Comparison of ENCODE assay signal across 12 cellular contexts in the genomic region with DNA sequence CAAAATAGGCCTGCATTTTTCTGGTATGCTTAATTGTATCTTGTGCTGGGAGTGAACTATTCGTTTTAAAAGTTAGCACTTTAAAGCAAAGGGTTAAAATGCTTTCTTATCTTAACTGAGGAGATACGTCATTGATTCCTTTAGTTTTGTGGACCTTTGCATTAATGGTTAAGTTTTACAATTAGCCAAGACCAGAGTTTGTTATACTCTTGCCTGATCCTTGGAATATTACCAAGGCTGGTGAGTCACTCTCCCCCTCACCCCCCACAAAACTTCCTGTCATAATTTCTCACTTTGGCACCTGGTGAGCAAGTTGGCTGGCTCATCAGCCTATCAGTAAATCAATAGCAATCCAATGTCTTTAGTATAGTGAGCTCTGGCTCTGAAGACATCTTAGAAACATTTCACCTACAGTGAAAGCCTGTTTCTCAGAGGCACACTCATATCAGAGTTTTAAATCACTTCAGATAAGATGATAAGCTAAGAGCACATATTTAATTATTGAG. TPM values are rescaled to one million over a fixed set of nuclear protein-coding genes. Genes with fewer than 3 reads are reported as not detected.
DNase-seq lines count a peak whose midpoint lies in the region; ATAC-seq, FAIRE-seq and TF ChIP-seq lines count a peak whose summit lies in the region.
"Had no signal": no experiment of that assay in that cellular context is flagged by ENCODE, and none has a peak within 500 bp of the region (broad histone marks: within the 10 kb centered on the region; RNA-seq: fewer than 3 reads in every experiment).

No MANE protein-coding gene starts in this region.

- H3K4me3 ChIP-seq in breast epithelium = no peak overlapping the region
- H3K4me3 ChIP-seq in astrocyte (ENCODE audit: insufficient read depth, low read depth, low read length) = no peak overlapping the region
- H3K4me3 ChIP-seq in keratinocyte (ENCODE audit: control insufficient read depth in 2 of 3, extremely low read depth in 1 of 3, insufficient read depth in 2 of 3, low read depth in 1 of 3, low read length in 3 of 3) = no peak overlapping the region
- no peak overlapping the region for H3K4me3 ChIP-seq in tibial nerve
- H3K4me3 ChIP-seq: GM23338, sigmoid colon had no signal

- H3K4me1 ChIP-seq in breast epithelium = no peaks in the 10 kb centered on the region
- peaks cover 46% of the 10 kb centered on the region for H3K4me1 ChIP-seq in astrocyte (ENCODE audit: insufficient read depth, low read length)
- H3K4me1 ChIP-seq in keratinocyte (ENCODE audit: control insufficient read depth, extremely low read depth, insufficient read depth, low read length) = peaks cover 27% of the 10 kb centered on the region
- H3K4me1 ChIP-seq in tibial nerve = peaks cover 0 to 19% (median 0%) of the 10 kb centered on the region in 4 donors

- H3K36me3 Mint-ChIP-seq in MCF 10A (ENCODE audit: insufficient read depth, unreplicated experiment) (no peaks in the 10 kb centered on the region), astrocyte (ENCODE audit: low read depth, unreplicated experiment) (no peaks in the 10 kb centered on the region)

- H3K4me1 Mint-ChIP-seq in MCF 10A (ENCODE audit: insufficient read depth, unreplicated experiment) (peaks cover 20% of the 10 kb centered on the region), astrocyte (ENCODE audit: low read depth, unreplicated experiment) (peaks cover 53% of the 10 kb centered on the region)
- H3K4me1 Mint-ChIP-seq: activated T-helper 17 cell treated with anti-CD3 and anti-CD28 coated beads, Interleukin-2, amount 50 U/mL, for 72 hours; GM23338 had no signal

- no peak for TF ChIP-seq POLR2A in breast epithelium (IDR thresholded peaks at IDR 0.05)
- TF ChIP-seq POLR2A in tibial nerve (IDR thresholded peaks at IDR 0.05) = no peak

- H4K20me1 ChIP-seq in astrocyte (ENCODE audit: insufficient read depth, low read length) = no peaks in the 10 kb centered on the region
- H4K20me1 ChIP-seq in keratinocyte (ENCODE audit: control insufficient read depth, extremely low read depth, insufficient read depth, low read length) = no peaks in the 10 kb centered on the region

- H3K27ac ChIP-seq in breast epithelium (peak overlapping the region in 1 of 2 donors; percentile 8), astrocyte (ENCODE audit: low read depth, low read length) (peak overlapping the region; percentile 24), keratinocyte (ENCODE audit: control insufficient read depth, insufficient read depth, low read length) (peak overlapping the region; percentile 23), tibial nerve (no peak overlapping the region)
- H3K27ac ChIP-seq: sigmoid colon had no signal

- no peaks in the 10 kb centered on the region for H3K9me3 ChIP-seq in breast epithelium
- H3K9me3 ChIP-seq in astrocyte (ENCODE audit: insufficient read depth, low read depth, low read length) = no peaks in the 10 kb centered on the region
- no peaks in the 10 kb centered on the region for H3K9me3 ChIP-seq in keratinocyte (ENCODE audit: control insufficient read depth, low read depth, low read length)
- H3K9me3 ChIP-seq in tibial nerve = no peaks in the 10 kb centered on the region
- H3K9me3 ChIP-seq: sigmoid colon had no signal

- H3K9me1 ChIP-seq in keratinocyte (ENCODE audit: control insufficient read depth, extremely low read depth, insufficient read depth, low read length) = no peaks in the 10 kb centered on the region

- dilution Hi-C loops in keratinocyte (cut with MboI; ENCODE audit: extremely low pct_ligation_motif_present, low sequenced_read_pairs) = no loop called here

- no peak overlapping the region for H3K9ac ChIP-seq in astrocyte (ENCODE audit: low read length)
- H3K9ac ChIP-seq in keratinocyte (ENCODE audit: control insufficient read depth, extremely low read depth, insufficient read depth, low read length) = no peak overlapping the region

- H3K27ac Mint-ChIP-seq in MCF 10A (ENCODE audit: low read depth, unreplicated experiment) (no peak overlapping the region), astrocyte (ENCODE audit: unreplicated experiment) (peak overlapping the region; percentile 51)
- H3K27ac Mint-ChIP-seq: activated T-helper 17 cell treated with anti-CD3 and anti-CD28 coated beads, Interleukin-2, amount 50 U/mL, for 72 hours; GM23338 had no signal

- H3K27me3 ChIP-seq in breast epithelium (no peaks in the 10 kb centered on the region), astrocyte (ENCODE audit: insufficient read depth, low read length) (no peaks in the 10 kb centered on the region), keratinocyte (ENCODE audit: control insufficient read depth, extremely low read depth, insufficient read depth, low read length) (no peaks in the 10 kb centered on the region), tibial nerve (no peaks in the 10 kb centered on the region)
- H3K27me3 ChIP-seq: sigmoid colon had no signal

- WGBS in tibial nerve, 2 donors = 65 to 72% methylated on average over 2 of the region's 2 CpGs

- no TSS peak for BruUV-seq in MCF 10A (replicated peaks; lab: Mats Ljungman, UMichigan)

- no peak overlapping the region for H3K4me3 Mint-ChIP-seq in MCF 10A (ENCODE audit: unreplicated experiment)
- H3K4me3 Mint-ChIP-seq in astrocyte (ENCODE audit: unreplicated experiment) = peak overlapping the region; percentile 21
- H3K4me3 Mint-ChIP-seq: activated T-helper 17 cell treated with anti-CD3 and anti-CD28 coated beads, Interleukin-2, amount 50 U/mL, for 72 hours; GM23338 had no signal

- peak overlapping the region; percentile 49 for H3K4me2 ChIP-seq in astrocyte (ENCODE audit: low read length)
- no peak overlapping the region for H3K4me2 ChIP-seq in keratinocyte (ENCODE audit: control insufficient read depth, extremely low read depth, insufficient read depth, low read depth, low read length)
- H3K4me2 ChIP-seq: GM23338 had no signal

- H3K36me3 ChIP-seq in breast epithelium (no peaks in the 10 kb centered on the region), astrocyte (ENCODE audit: insufficient read depth, low read length) (no peaks in the 10 kb centered on the region), keratinocyte (ENCODE audit: control insufficient read depth in 2 of 2, extremely low read depth in 1 of 2, insufficient read depth in 2 of 2, low read length in 2 of 2) (no peaks in the 10 kb centered on the region), tibial nerve (no peaks in the 10 kb centered on the region)
- H3K36me3 ChIP-seq: sigmoid colon had no signal

- TF ChIP-seq CTCF in MCF 10A (IDR thresholded peaks at IDR 0.05; ENCODE audit: unreplicated experiment) = no peak
- TF ChIP-seq CTCF in breast epithelium (IDR thresholded peaks at IDR 0.05) = no peak
- no peak for TF ChIP-seq CTCF in astrocyte (IDR thresholded peaks at IDR 0.05; ENCODE audit: insufficient read depth, low read depth, low read length)
- TF ChIP-seq CTCF in keratinocyte (optimal IDR thresholded peaks at IDR 0.05 in 1 of 3, IDR thresholded peaks at IDR 0.05 in 1 of 3, conservative IDR thresholded peaks at IDR 0.05 in 1 of 3; ENCODE audit: extremely low read depth in 1 of 3, insufficient read depth in 2 of 3, low read length in 3 of 3) = no peak
- no peak for TF ChIP-seq CTCF in tibial nerve (IDR thresholded peaks at IDR 0.05)

- DNase-seq in MCF 10A (ENCODE audit: unreplicated experiment) (peak; percentile 91), breast epithelium (ENCODE audit: low spot score in 2 of 2) (no peak), astrocyte (ENCODE audit: low read depth) (peak; percentile 91), keratinocyte (ENCODE audit: low read depth, low spot score) (peak; percentile 83), posterior cingulate gyrus (no peak), OCI-M1 (lab: John Stamatoyannopoulos, UW) (no peak), tibial nerve (ENCODE audit: low spot score in 2 of 2) (no peak)
- DNase-seq: NCI-H345, sigmoid colon had no signal

- TF ChIP-seq EP300 in tibial nerve (IDR thresholded peaks at IDR 0.05) = no peak

- intact Hi-C loops in MCF 10A (cut with micrococcal nuclease) = no loop called here
- intact Hi-C loops in breast epithelium (cut with DNase I; ENCODE audit: low total_unique reads) = no loop called here
- intact Hi-C loops in posterior cingulate gyrus (cut with DNase I) = no loop called here

- POLR2A ChIA-PET in MCF 10A (lab: Yijun Ruan, JAX) = interaction anchor here (0.6 kb wide), 2 partner anchors 11 to 48 kb away, joined by 3 to 4 read pairs; no protein-coding TSS in a partner anchor

- CTCF ChIA-PET in MCF 10A (lab: Yijun Ruan, JAX) = no interaction called here

- H3K27me3 Mint-ChIP-seq in MCF 10A (ENCODE audit: insufficient read depth, unreplicated experiment) = no peaks in the 10 kb centered on the region
- no peaks in the 10 kb centered on the region for H3K27me3 Mint-ChIP-seq in astrocyte (ENCODE audit: low read depth, unreplicated experiment)
- H3K27me3 Mint-ChIP-seq: activated T-helper 17 cell treated with anti-CD3 and anti-CD28 coated beads, Interleukin-2, amount 50 U/mL, for 72 hours had no signal

- FAIRE-seq in astrocyte (lab: Jason Lieb, UNC) = peak; percentile 41
- peak; percentile 95 for FAIRE-seq in keratinocyte (lab: Jason Lieb, UNC)

- ATAC-seq in HG02798 (IDR thresholded peaks at IDR 0.05; ENCODE audit: poor library complexity, unreplicated experiment) = no peak
- ATAC-seq: activated T-helper 17 cell treated with anti-CD3 and anti-CD28 coated beads, Interleukin-2, amount 50 U/mL, for 72 hours; GM23338 had no signal

- H3K79me2 ChIP-seq in astrocyte (ENCODE audit: insufficient read depth, low read length) = no peaks in the 10 kb centered on the region
- H3K79me2 ChIP-seq in keratinocyte (ENCODE audit: control insufficient read depth, insufficient read depth, low read length) = no peaks in the 10 kb centered on the region

- H3K9me3 Mint-ChIP-seq in MCF 10A (ENCODE audit: unreplicated experiment) = no peaks in the 10 kb centered on the region
- no peaks in the 10 kb centered on the region for H3K9me3 Mint-ChIP-seq in astrocyte (ENCODE audit: unreplicated experiment)
- H3K9me3 Mint-ChIP-seq: activated T-helper 17 cell treated with anti-CD3 and anti-CD28 coated beads, Interleukin-2, amount 50 U/mL, for 72 hours; GM23338 had no signal

- H2AFZ ChIP-seq in astrocyte (ENCODE audit: low read depth, low read length) = no peak overlapping the region
- no peak overlapping the region for H2AFZ ChIP-seq in keratinocyte (ENCODE audit: control insufficient read depth, low read length)
- H2AFZ ChIP-seq: GM23338 had no signal

RNA-seq across cellular contexts. Expression of a gene that starts 26.7 kb away (rescaled TPM):
- total RNA-seq in MCF 10A (2022) = not detected in 2 replicates
- not detected for total RNA-seq in breast epithelium
- total RNA-seq in astrocyte = not detected in 2 replicates
- polyA plus RNA-seq in keratinocyte = not detected in 3 replicates
- not detected for polyA plus RNA-seq in keratinocyte (2011; ENCODE audit: low read depth)
- not detected in 2 replicates for polyA plus RNA-seq in keratinocyte (2011; cell fraction: cytosol; rRNA removed)
- not detected in 2 replicates for polyA plus RNA-seq in keratinocyte (2011; cell fraction: nucleus; rRNA removed)
- not detected in 2 replicates for polyA plus RNA-seq in keratinocyte (2012; ENCODE audit: low replicate concordance)
- not detected in 3 replicates for polyA minus RNA-seq in keratinocyte
- not detected for polyA minus RNA-seq in keratinocyte (2011; cell fraction: cytosol; rRNA and poly(A)+ RNA removed)
- polyA minus RNA-seq in keratinocyte (2011; cell fraction: nucleus; rRNA and poly(A)+ RNA removed) = not detected in 2 replicates
- total RNA-seq in tibial nerve = not detected
- total RNA-seq: activated T-helper 17 cell treated with anti-CD3 and anti-CD28 coated beads, Interleukin-2, amount 50 U/mL, for 72 hours; GM23338; sigmoid colon had no signal
- polyA plus RNA-seq: GM23338, sigmoid colon had no signal

Comparison
In these comparisons a context has a peak if more than half of its experiments do, and no peak if none do; other contexts are left out.
1. DNase-seq: peak in MCF 10A (single experiment), astrocyte (single experiment) and keratinocyte (single experiment); none in breast epithelium (0 of 2), posterior cingulate gyrus (0 of 10), OCI-M1 (single experiment) and tibial nerve (0 of 2).
2. H3K27ac ChIP-seq: peak in astrocyte (single experiment) and keratinocyte (single experiment); none in tibial nerve (0 of 4).